In genomic region chr7:36280840-36281812, GRCh38 we compare ENCODE assay signal across 9 cellular contexts.
DNase-seq lines count a peak whose midpoint lies in the region; ATAC-seq and TF ChIP-seq lines count a peak whose summit lies in the region.
"Had no signal": no experiment of that assay in that cellular context is flagged by ENCODE, and none has a peak within 500 bp of the region (broad histone marks: within the 10 kb centered on the region; RNA-seq: fewer than 3 reads in every experiment).

No MANE protein-coding gene starts in this region.

- intact Hi-C loops in activated CD4-positive, alpha-beta T cell treated with anti-CD3 and anti-CD28 coated beads for 36 hours (cut with DNase I, micrococcal nuclease): loop anchor here (10.0 kb wide), 1 partner anchor 586 kb away; the partner anchor contains the start of gene HERPUD2 (in 2 of the 2)

- H3K9me3 ChIP-seq in SK-N-SH: no peaks in the 10 kb centered on the region

- no peak; the same call in 1 of the 2 replicates for TF ChIP-seq RAD21 in SK-N-SH (IDR thresholded peaks at IDR 0.05; ENCODE audit: low read length)

- peaks cover 11% of the 10 kb centered on the region for H3F3A ChIP-seq in SK-N-SH (replicated peaks; ENCODE audit: insufficient read depth)

- DNase-seq in activated CD4-positive, alpha-beta T cell treated with anti-CD3 and anti-CD28 coated beads for 36 hours: peak; percentile 61
- no peak for DNase-seq in activated CD4-positive, alpha-beta T cell treated with anti-CD3 and anti-CD28 coated beads, Interleukin-2, amount 10 ng/mL, durations not matched to agents 7 days and 5 days
- DNase-seq in HT1080 (ENCODE audit: low read depth): peak; percentile 89
- peak; percentile 69 for DNase-seq in SK-N-SH
- DNase-seq in fibroblast of the aortic adventitia (ENCODE audit: low read depth): peak; percentile 75
- no peak for DNase-seq in activated T-cell treated with anti-CD3 and anti-CD28 coated beads, Interleukin-2, amount 50 U/mL, for 1 hour
- DNase-seq: CD4-positive, CD25-positive, alpha-beta regulatory T cell had no signal

- TF ChIP-seq CTCF in SK-N-SH (IDR thresholded peaks at IDR 0.05) (no peak), fibroblast of the aortic adventitia (IDR thresholded peaks at IDR 0.05; ENCODE audit: insufficient read depth, low read length) (peak; percentile 23), nephron (IDR thresholded peaks at IDR 0.05; ENCODE audit: unreplicated experiment in 3 of 3) (no peak)

- H3K4me3 Mint-ChIP-seq in activated CD4-positive, alpha-beta T cell treated with anti-CD3 and anti-CD28 coated beads for 36 hours: no peak overlapping the region
- H3K4me3 Mint-ChIP-seq in activated CD4-positive, alpha-beta T cell treated with anti-CD3 and anti-CD28 coated beads, Interleukin-2, amount 10 ng/mL, durations not matched to agents 7 days and 5 days: no peak overlapping the region
- H3K4me3 Mint-ChIP-seq in nephron: peak overlapping the region in 1 of 3 experiments; percentile 17
- H3K4me3 Mint-ChIP-seq: CD4-positive, CD25-positive, alpha-beta regulatory T cell had no signal

- no peaks in the 10 kb centered on the region for H3K79me2 ChIP-seq in SK-N-SH (ENCODE audit: insufficient read depth)

- no peaks in the 10 kb centered on the region for H3K36me3 Mint-ChIP-seq in activated CD4-positive, alpha-beta T cell treated with anti-CD3 and anti-CD28 coated beads for 36 hours (ENCODE audit: low read depth)
- no peaks in the 10 kb centered on the region for H3K36me3 Mint-ChIP-seq in activated CD4-positive, alpha-beta T cell treated with anti-CD3 and anti-CD28 coated beads, Interleukin-2, amount 10 ng/mL, durations not matched to agents 7 days and 5 days (ENCODE audit: low read depth)
- no peaks in the 10 kb centered on the region for H3K36me3 Mint-ChIP-seq in nephron (ENCODE audit: low read depth)
- H3K36me3 Mint-ChIP-seq: CD4-positive, CD25-positive, alpha-beta regulatory T cell had no signal

- H3K27me3 Mint-ChIP-seq in activated CD4-positive, alpha-beta T cell treated with anti-CD3 and anti-CD28 coated beads for 36 hours: no peaks in the 10 kb centered on the region
- no peaks in the 10 kb centered on the region for H3K27me3 Mint-ChIP-seq in activated CD4-positive, alpha-beta T cell treated with anti-CD3 and anti-CD28 coated beads, Interleukin-2, amount 10 ng/mL, durations not matched to agents 7 days and 5 days
- peaks cover 10% of the 10 kb centered on the region for H3K27me3 Mint-ChIP-seq in nephron (ENCODE audit: low read depth)
- H3K27me3 Mint-ChIP-seq: CD4-positive, CD25-positive, alpha-beta regulatory T cell had no signal

- H4K20me1 ChIP-seq in SK-N-SH (ENCODE audit: insufficient read depth): no peaks in the 10 kb centered on the region

- no peaks in the 10 kb centered on the region for H3K9me2 ChIP-seq in SK-N-SH

- WGBS in SK-N-SH (ENCODE audit: low lambda C conversion rate): 12% methylated on average over 18 of the region's 18 CpGs

- H3K4me3 ChIP-seq in SK-N-SH (ENCODE audit: low read depth in 2 of 2, low read length in 1 of 2): peak overlapping the region; percentile 28 to 39
- peak overlapping the region; percentile 43 for H3K4me3 ChIP-seq in fibroblast of the aortic adventitia (ENCODE audit: low read depth, low read length)

- peak; percentile 78 for ATAC-seq in activated CD4-positive, alpha-beta T cell treated with anti-CD3 and anti-CD28 coated beads for 36 hours
- ATAC-seq in GM18498 (IDR thresholded peaks at IDR 0.05; ENCODE audit: unreplicated experiment): no peak

- H3K4me1 Mint-ChIP-seq in activated CD4-positive, alpha-beta T cell treated with anti-CD3 and anti-CD28 coated beads for 36 hours: peaks cover 52% of the 10 kb centered on the region
- H3K4me1 Mint-ChIP-seq in activated CD4-positive, alpha-beta T cell treated with anti-CD3 and anti-CD28 coated beads, Interleukin-2, amount 10 ng/mL, durations not matched to agents 7 days and 5 days: peaks cover 62% of the 10 kb centered on the region
- H3K4me1 Mint-ChIP-seq in nephron: peaks cover 61% of the 10 kb centered on the region

- peak overlapping the region; percentile 72 for H3K4me2 ChIP-seq in SK-N-SH

- H3K9me3 Mint-ChIP-seq in activated CD4-positive, alpha-beta T cell treated with anti-CD3 and anti-CD28 coated beads for 36 hours (ENCODE audit: low read depth): no peaks in the 10 kb centered on the region
- no peaks in the 10 kb centered on the region for H3K9me3 Mint-ChIP-seq in activated CD4-positive, alpha-beta T cell treated with anti-CD3 and anti-CD28 coated beads, Interleukin-2, amount 10 ng/mL, durations not matched to agents 7 days and 5 days
- H3K9me3 Mint-ChIP-seq in nephron: no peaks in the 10 kb centered on the region
- H3K9me3 Mint-ChIP-seq: CD4-positive, CD25-positive, alpha-beta regulatory T cell had no signal

- H3K27ac ChIP-seq in SK-N-SH (ENCODE audit: low read depth in 2 of 2, low read length in 1 of 2): peak overlapping the region; percentile 63 to 74

- H3K27ac Mint-ChIP-seq in activated CD4-positive, alpha-beta T cell treated with anti-CD3 and anti-CD28 coated beads for 36 hours: no peak overlapping the region
- no peak overlapping the region for H3K27ac Mint-ChIP-seq in activated CD4-positive, alpha-beta T cell treated with anti-CD3 and anti-CD28 coated beads, Interleukin-2, amount 10 ng/mL, durations not matched to agents 7 days and 5 days
- peak overlapping the region; percentile 87 to 95 (median 89) for H3K27ac Mint-ChIP-seq in nephron

- CTCF ChIA-PET in activated CD4-positive, alpha-beta T cell treated with anti-CD3 and anti-CD28 coated beads for 36 hours (lab: Charles Lee): interaction anchor here (0.8 to 1.9 kb wide), 3 partner anchors 9 to 296 kb away, joined by 3 to 12 read pairs (median 5); no protein-coding TSS in a partner anchor
- CTCF ChIA-PET in activated CD4-positive, alpha-beta T cell treated with anti-CD3 and anti-CD28 coated beads, Interleukin-2, amount 10 ng/mL, durations not matched to agents 7 days and 5 days (lab: Charles Lee): interaction anchor here (1.2 kb wide), 1 partner anchor 166 kb away, joined by 3 read pairs; no protein-coding TSS in a partner anchor
- CTCF ChIA-PET in SK-N-SH (lab: Yijun Ruan, JAX): interaction anchor here (0.6 to 5.3 kb wide), 15 partner anchors 8 to 1098 kb away, joined by 3 to 40 read pairs (median 4); no protein-coding TSS in a partner anchor

- 0 out of 4 replicates have a peak, but pooled peaks of 1 of the 2 experiments have one; percentile 19 for TF ChIP-seq EP300 in SK-N-SH (IDR thresholded peaks at IDR 0.05; ENCODE audit: borderline replicate concordance in 1 of 2, low read depth in 1 of 2, low read length in 1 of 2)

- peak overlapping the region; percentile 88 for H2AFZ ChIP-seq in SK-N-SH (ENCODE audit: low read depth)

- POLR2A ChIA-PET in activated CD4-positive, alpha-beta T cell treated with anti-CD3 and anti-CD28 coated beads for 36 hours (lab: Charles Lee): no interaction called here
- POLR2A ChIA-PET in activated CD4-positive, alpha-beta T cell treated with anti-CD3 and anti-CD28 coated beads, Interleukin-2, amount 10 ng/mL, durations not matched to agents 7 days and 5 days (lab: Charles Lee): no interaction called here
- POLR2A ChIA-PET in SK-N-SH (lab: Yijun Ruan, JAX): no interaction called here

- no peaks in the 10 kb centered on the region for H3K27me3 ChIP-seq in SK-N-SH (ENCODE audit: insufficient read depth)

- H3K9ac ChIP-seq in SK-N-SH: peak overlapping the region; percentile 53; the same call in 1 of the 2 replicates

- no peaks in the 10 kb centered on the region for H3K36me3 ChIP-seq in SK-N-SH (replicated peaks in 1 of 2; ENCODE audit: control insufficient read depth in 1 of 2, insufficient read depth in 2 of 2, low read length in 1 of 2)

- H3K4me1 ChIP-seq in SK-N-SH (ENCODE audit: control insufficient read depth in 1 of 2, insufficient read depth in 2 of 2, low read depth in 1 of 2, low read length in 1 of 2): peaks cover 32 to 54% of the 10 kb centered on the region in 2 experiments

TF ChIP-seq in SK-N-SH, 30 proteins besides CTCF, POLR2A, EP300 and RAD21 (continues in another document):
- TF ChIP-seq ZBTB33 (IDR thresholded peaks at IDR 0.05; ENCODE audit: borderline replicate concordance, low read depth) (no peak), CHD2 (IDR thresholded peaks at IDR 0.05; ENCODE audit: low read length, partially characterized antibody) (no peak), FOSL2 (IDR thresholded peaks at IDR 0.05; ENCODE audit: borderline replicate concordance, low read depth) (peak; percentile 96), NRF1 (IDR thresholded peaks at IDR 0.05; ENCODE audit: low read depth, low read length) (no peak)

Comparison
In these comparisons a context has a peak if more than half of its experiments do, and no peak if none do; other contexts are left out.
1. DNase-seq: peak in activated CD4-positive, alpha-beta T cell treated with anti-CD3 and anti-CD28 coated beads for 36 hours (single experiment), HT1080 (single experiment), SK-N-SH (single experiment) and fibroblast of the aortic adventitia (single experiment); none in activated CD4-positive, alpha-beta T cell treated with anti-CD3 and anti-CD28 coated beads, Interleukin-2, amount 10 ng/mL, durations not matched to agents 7 days and 5 days (single experiment) and activated T-cell treated with anti-CD3 and anti-CD28 coated beads, Interleukin-2, amount 50 U/mL, for 1 hour (single experiment).
2. H3K27ac Mint-ChIP-seq: peak in nephron (3 of 3); none in activated CD4-positive, alpha-beta T cell treated with anti-CD3 and anti-CD28 coated beads for 36 hours (single experiment) and activated CD4-positive, alpha-beta T cell treated with anti-CD3 and anti-CD28 coated beads, Interleukin-2, amount 10 ng/mL, durations not matched to agents 7 days and 5 days (single experiment).